In genomic region chr10:71999360-72000072, GRCh38 we compare ENCODE assay signal across 8 cellular contexts. TPM values are rescaled to one million over a fixed set of nuclear protein-coding genes. Genes with fewer than 3 reads are reported as not detected.
DNase-seq lines count a peak whose midpoint lies in the region; ATAC-seq and TF ChIP-seq lines count a peak whose summit lies in the region.

No MANE protein-coding gene starts in this region.

- H3K9me3 Mint-ChIP-seq in endodermal cell, result no peaks in the 10 kb centered on the region

- H3K4me1 Mint-ChIP-seq in endodermal cell, result peaks cover 7% of the 10 kb centered on the region

- TF ChIP-seq POLR2A in transverse colon (IDR thresholded peaks at IDR 0.05), result no peak

- TF ChIP-seq CTCF in endodermal cell (conservative IDR thresholded peaks at IDR 0.05) (no peak), transverse colon (IDR thresholded peaks at IDR 0.05) (no peak)

- DNase-seq in NCI-H1105 treated with DMSO at 0.1 percent for 48 hours (lab: John Stamatoyannopoulos, UW) (peak; percentile 73), endodermal cell (peak; percentile 63), transverse colon (peak; percentile 55), dermis blood vessel endothelial cell (no peak), kidney tubule cell (ENCODE audit: low spot score) (no peak)

- H3K9me3 ChIP-seq in endodermal cell (ENCODE audit: control insufficient read depth, low read length) (no peaks in the 10 kb centered on the region), mesodermal cell (ENCODE audit: control insufficient read depth, low read length) (no peaks in the 10 kb centered on the region), transverse colon (no peaks in the 10 kb centered on the region)

- no peaks in the 10 kb centered on the region for H3K36me3 Mint-ChIP-seq in endodermal cell (ENCODE audit: low read depth)

- H3K4me3 ChIP-seq in endodermal cell (ENCODE audit: low read length) (no peak overlapping the region), mesodermal cell (ENCODE audit: extremely low read depth, insufficient read depth, low read length, poor library complexity, severe bottlenecking) (no peak overlapping the region), transverse colon (no peak overlapping the region)

- H3K36me3 ChIP-seq in endodermal cell (ENCODE audit: control insufficient read depth, insufficient read depth, low read length), result no peaks in the 10 kb centered on the region
- peaks cover 2% of the 10 kb centered on the region for H3K36me3 ChIP-seq in mesodermal cell (ENCODE audit: control insufficient read depth, insufficient read depth, low read length)
- H3K36me3 ChIP-seq in transverse colon, result no peaks in the 10 kb centered on the region

- H3K27me3 ChIP-seq in endodermal cell (ENCODE audit: control insufficient read depth, insufficient read depth, low read length, poor library complexity, severe bottlenecking) (no peaks in the 10 kb centered on the region), transverse colon (no peaks in the 10 kb centered on the region)

- ATAC-seq in HG02678 (IDR thresholded peaks at IDR 0.05; ENCODE audit: unreplicated experiment) (no peak), HG03457 (IDR thresholded peaks at IDR 0.05; ENCODE audit: unreplicated experiment) (no peak)

- no peak overlapping the region for H3K27ac Mint-ChIP-seq in endodermal cell

- no peak overlapping the region for H3K9ac ChIP-seq in endodermal cell (ENCODE audit: extremely low read depth, low read length, poor library complexity, severe bottlenecking)

- no peaks in the 10 kb centered on the region for H3K27me3 Mint-ChIP-seq in endodermal cell (ENCODE audit: insufficient read depth)

- intact Hi-C loops in transverse colon (cut with DNase I; ENCODE audit: low total_unique reads), result no loop called here

- WGBS in endodermal cell (ENCODE audit: insufficient coverage in 1 of 2, insufficient read length in 1 of 2), 2 experiments, result 89 to 91% methylated on average over 12 to 21 of the region's 21 CpGs
- 69 to 70% methylated on average over 13 to 18 of the region's 21 CpGs for WGBS in mesodermal cell (ENCODE audit: insufficient coverage in 2 of 2), 2 experiments
- WGBS in transverse colon (ENCODE audit: low coverage in 1 of 2), 2 donors, result 60 to 68% methylated on average over 3 to 20 of the region's 21 CpGs

- no peak for TF ChIP-seq EP300 in transverse colon (IDR thresholded peaks at IDR 0.05; ENCODE audit: low read depth)

- H3K4me3 Mint-ChIP-seq in endodermal cell, result no peak overlapping the region

- no peaks in the 10 kb centered on the region for H3K4me1 ChIP-seq in endodermal cell (ENCODE audit: control insufficient read depth, insufficient read depth, low read length)
- peaks cover 26% of the 10 kb centered on the region for H3K4me1 ChIP-seq in mesodermal cell (ENCODE audit: control insufficient read depth, insufficient read depth, low read length, poor library complexity, severe bottlenecking)
- H3K4me1 ChIP-seq in transverse colon, result peaks cover 23 to 49% (median 32%) of the 10 kb centered on the region in 4 donors

- in situ Hi-C loops in transverse colon (cut with MboI; ENCODE audit: low pct_ligation_motif_present in 1 of 4, low pct_unique_long_range_greater_than_20kb in 1 of 4, low sequenced_read_pairs in 3 of 4), result no loop called here

- H3K27ac ChIP-seq in endodermal cell (ENCODE audit: low read depth, low read length) (peak overlapping the region; percentile 78), mesodermal cell (ENCODE audit: low read depth, low read length, severe bottlenecking) (peak overlapping the region; percentile 69), transverse colon (peak overlapping the region; percentile 70 to 83 (median 76))

RNA-seq across cellular contexts. Expression of gene CHST3, which starts 35.3 kb away (rescaled TPM):
- total RNA-seq in endodermal cell (10 to 100 TPM; 12.9 to 40.8 TPM), transverse colon (10 to 100 TPM in 1 of 4 donors, 1 to 10 TPM in 3; 1.6 to 10.5 (median 3.9) TPM), dermis blood vessel endothelial cell (7.0 TPM in 2 replicates)
- 12.8 TPM for polyA plus RNA-seq in endodermal cell (2013, experiment 1 of 2)
- 11.8 TPM for polyA plus RNA-seq in endodermal cell (2013, experiment 2 of 2)
- 13.5 TPM for polyA plus RNA-seq in mesodermal cell (2013, experiment 1 of 2)
- polyA plus RNA-seq in mesodermal cell (2013, experiment 2 of 2), result 11.0 TPM

Comparison
In these comparisons a context has a peak if more than half of its experiments do, and no peak if none do; other contexts are left out.
1. DNase-seq: peak in NCI-H1105 treated with DMSO at 0.1 percent for 48 hours (single experiment), endodermal cell (single experiment) and transverse colon (single experiment); none in dermis blood vessel endothelial cell (single experiment) and kidney tubule cell (single experiment).
2. Peak in every context shown above with its lines, with median percentiles within 50 percentile points of each other: H3K27ac ChIP-seq.